ENCODE assay signal across 23 cellular contexts in genomic region chr18:39380823-39381222, GRCh38.
DNase-seq lines count a peak whose midpoint lies in the region; ATAC-seq and TF ChIP-seq lines count a peak whose summit lies in the region.
"Had no signal": no experiment of that assay in that cellular context is flagged by ENCODE, and none has a peak within 500 bp of the region (broad histone marks: within the 10 kb centered on the region; RNA-seq: fewer than 3 reads in every experiment).

No MANE protein-coding gene starts in this region.

- H3K9me3 ChIP-seq in ectodermal cell (ENCODE audit: control insufficient read depth, low read length) = no peaks in the 10 kb centered on the region
- H3K9me3 ChIP-seq: colonic mucosa, left ventricle myocardium inferior, suprapubic skin, upper lobe of right lung had no signal

- peak overlapping the region; percentile 83 for H3K27ac ChIP-seq in ectodermal cell (ENCODE audit: insufficient read depth, low read depth, low read length, poor library complexity, severe bottlenecking)
- H3K27ac ChIP-seq: colonic mucosa, left ventricle myocardium inferior, suprapubic skin, upper lobe of right lung had no signal

- peak overlapping the region; percentile 3 for H3K4me3 Mint-ChIP-seq in nephron progenitor cell
- H3K4me3 Mint-ChIP-seq: activated CD4-positive, alpha-beta T cell treated with anti-CD3 and anti-CD28 coated beads for 36 hours; activated CD8-positive, alpha-beta T cell treated with anti-CD3 and anti-CD28 coated beads, Interleukin-2, amount 10 ng/mL, durations not matched to agents 7 days and 5 days; activated naive CD4-positive, alpha-beta T cell treated with anti-CD3 and anti-CD28 coated beads, Interleukin-2, amount 50 U/mL, for 24 hours; effector memory CD8-positive, alpha-beta T cell; T-helper 2 cell treated with Interferon-gamma antibody and Interleukin-4, amounts not matched to agents 5 μg/mL and 100 μg/mL, for 36 hours had no signal

- TF ChIP-seq CTCF in nephron progenitor cell (IDR thresholded peaks at IDR 0.05) = no peak

- 20% methylated on average over 10 of the region's 10 CpGs for WGBS in ectodermal cell, 2 experiments

- H3K27me3 Mint-ChIP-seq in nephron progenitor cell (ENCODE audit: low read depth, poor library complexity) = no peaks in the 10 kb centered on the region
- H3K27me3 Mint-ChIP-seq: activated CD4-positive, alpha-beta T cell treated with anti-CD3 and anti-CD28 coated beads for 36 hours; activated naive CD4-positive, alpha-beta T cell treated with anti-CD3 and anti-CD28 coated beads, Interleukin-2, amount 50 U/mL, for 24 hours; effector memory CD8-positive, alpha-beta T cell had no signal

- no peaks in the 10 kb centered on the region for H3K36me3 ChIP-seq in ectodermal cell (ENCODE audit: control insufficient read depth, insufficient read depth, low read length)
- H3K36me3 ChIP-seq: colonic mucosa, left ventricle myocardium inferior, suprapubic skin, upper lobe of right lung had no signal

- no peaks in the 10 kb centered on the region for H3K9me3 Mint-ChIP-seq in nephron progenitor cell
- H3K9me3 Mint-ChIP-seq: T-helper 2 cell treated with Interferon-gamma antibody and Interleukin-4, amounts not matched to agents 5 μg/mL and 100 μg/mL, for 36 hours had no signal

- H3K27ac Mint-ChIP-seq in nephron progenitor cell = no peak overlapping the region
- H3K27ac Mint-ChIP-seq: activated CD4-positive, alpha-beta T cell treated with anti-CD3 and anti-CD28 coated beads for 36 hours; activated CD8-positive, alpha-beta T cell treated with anti-CD3 and anti-CD28 coated beads, Interleukin-2, amount 10 ng/mL, durations not matched to agents 7 days and 5 days; activated naive CD4-positive, alpha-beta T cell treated with anti-CD3 and anti-CD28 coated beads, Interleukin-2, amount 50 U/mL, for 24 hours; effector memory CD8-positive, alpha-beta T cell; T-helper 2 cell treated with Interferon-gamma antibody and Interleukin-4, amounts not matched to agents 5 μg/mL and 100 μg/mL, for 36 hours had no signal

- no peaks in the 10 kb centered on the region for H3K36me3 Mint-ChIP-seq in nephron progenitor cell (ENCODE audit: low read depth)
- H3K36me3 Mint-ChIP-seq: activated naive CD4-positive, alpha-beta T cell treated with anti-CD3 and anti-CD28 coated beads, Interleukin-2, amount 50 U/mL, for 24 hours had no signal

- H3K4me1 ChIP-seq in ectodermal cell (ENCODE audit: control insufficient read depth, insufficient read depth, low read length) = peaks cover 10% of the 10 kb centered on the region
- H3K4me1 ChIP-seq: colonic mucosa, left ventricle myocardium inferior, suprapubic skin, upper lobe of right lung had no signal

- H3K27me3 ChIP-seq in ectodermal cell (ENCODE audit: control insufficient read depth, insufficient read depth, low read length, poor library complexity, severe bottlenecking) = no peaks in the 10 kb centered on the region
- H3K27me3 ChIP-seq: colonic mucosa, suprapubic skin, upper lobe of right lung had no signal

- DNase-seq in NCI-H2227 treated with DMSO at 0.1 percent for 48 hours (lab: John Stamatoyannopoulos, UW) (peak; percentile 42), nephron progenitor cell (no peak), D341Med (ENCODE audit: low spot score) (no peak), NCI-H128 (lab: John Stamatoyannopoulos, UW; ENCODE audit: unreplicated experiment) (no peak)
- DNase-seq: activated CD4-positive, alpha-beta T cell treated with anti-CD3 and anti-CD28 coated beads for 36 hours; activated CD8-positive, alpha-beta T cell treated with anti-CD3 and anti-CD28 coated beads, Interleukin-2, amount 10 ng/mL, durations not matched to agents 7 days and 5 days; C1 segment of cervical spinal cord; colonic mucosa; effector memory CD8-positive, alpha-beta T cell; erythroblast; left ventricle myocardium inferior; NCI-H187; NCI-H526; SHP77 treated with DMSO at 0.1 percent for 48 hours; stimulated activated naive CD4-positive, alpha-beta T cell treated with Interleukin-2 at 50 U/mL for 16 hours; upper lobe of right lung had no signal

- no peak overlapping the region for H3K4me3 ChIP-seq in ectodermal cell (ENCODE audit: insufficient read depth, low read depth, low read length)
- H3K4me3 ChIP-seq: colonic mucosa, GM12878, left ventricle myocardium inferior, suprapubic skin, upper lobe of right lung had no signal

- H3K4me1 Mint-ChIP-seq in nephron progenitor cell = peaks cover 19% of the 10 kb centered on the region
- H3K4me1 Mint-ChIP-seq: activated CD4-positive, alpha-beta T cell treated with anti-CD3 and anti-CD28 coated beads for 36 hours; activated naive CD4-positive, alpha-beta T cell treated with anti-CD3 and anti-CD28 coated beads, Interleukin-2, amount 50 U/mL, for 24 hours had no signal

- ATAC-seq in HG02642 (IDR thresholded peaks at IDR 0.05; ENCODE audit: poor library complexity, unreplicated experiment) = no peak
- ATAC-seq in HG02840 (IDR thresholded peaks at IDR 0.05; ENCODE audit: low FRiP score, unreplicated experiment) = no peak
- ATAC-seq: activated CD4-positive, alpha-beta T cell treated with anti-CD3 and anti-CD28 coated beads for 36 hours; activated CD8-positive, alpha-beta T cell treated with anti-CD3 and anti-CD28 coated beads, Interleukin-2, amount 10 ng/mL, durations not matched to agents 7 days and 5 days; effector memory CD8-positive, alpha-beta T cell; GM12878; upper lobe of right lung had no signal
